12 cellular contexts compared by ENCODE assay signal in the genomic region with DNA sequence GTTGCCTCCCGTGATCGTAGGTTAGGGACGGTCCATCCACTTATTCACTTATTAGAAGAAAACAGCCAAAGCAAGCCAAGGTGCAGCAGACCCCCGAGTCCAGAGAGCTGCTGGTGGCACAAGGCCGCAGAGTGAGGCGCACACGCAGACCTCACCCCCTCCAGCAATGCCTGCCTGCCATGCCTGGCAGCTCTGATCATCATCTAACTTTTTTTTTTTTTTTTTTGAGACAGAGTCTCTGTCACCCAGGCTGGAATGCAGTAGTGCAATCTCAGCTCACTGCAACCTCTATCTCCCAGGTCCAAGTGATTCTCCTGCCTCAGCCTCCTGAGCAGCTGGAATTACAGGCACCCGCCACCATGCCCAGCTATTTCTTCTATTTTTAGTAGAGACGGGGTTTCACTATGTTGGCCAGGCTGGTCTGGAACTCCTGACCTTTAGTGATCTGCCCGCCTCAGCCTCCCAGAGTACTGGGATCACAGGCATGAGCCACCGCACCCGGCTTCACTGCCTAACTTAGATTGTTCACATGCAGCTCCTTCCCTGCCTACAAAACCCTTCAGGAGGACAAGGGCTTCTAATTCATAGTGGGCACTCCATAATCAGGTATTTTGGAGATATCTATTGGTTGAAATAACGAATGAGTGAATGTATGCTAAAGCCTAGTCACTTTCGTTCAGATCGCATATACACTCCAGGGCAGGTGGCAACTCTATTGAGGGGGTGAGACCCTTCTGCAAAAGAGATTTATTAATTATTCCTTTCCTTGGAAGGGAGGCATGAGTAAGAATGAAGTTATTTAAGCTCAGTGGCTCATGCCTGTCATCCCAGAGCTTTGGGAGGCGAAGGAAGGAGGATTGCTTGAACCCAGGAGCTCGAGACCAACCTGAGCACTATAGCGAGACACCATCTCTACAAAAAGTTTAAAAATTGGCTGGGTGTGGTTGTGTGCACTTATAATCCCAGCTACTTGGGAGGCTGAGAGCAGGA. TPM values are rescaled to one million over a fixed set of nuclear protein-coding genes. Genes with fewer than 3 reads are reported as not detected.
DNase-seq lines count a peak whose midpoint lies in the region; ATAC-seq and TF ChIP-seq lines count a peak whose summit lies in the region.
"Had no signal": no experiment of that assay in that cellular context is flagged by ENCODE, and none has a peak within 500 bp of the region (broad histone marks: within the 10 kb centered on the region; RNA-seq: fewer than 3 reads in every experiment).

No MANE protein-coding gene starts in this region.

- H3K36me3 ChIP-seq in Peyer's patch, result no peaks in the 10 kb centered on the region
- no peaks in the 10 kb centered on the region for H3K36me3 ChIP-seq in prostate gland
- H3K36me3 ChIP-seq in aorta (ENCODE audit: control insufficient read depth in 1 of 2, insufficient read depth in 2 of 2, low read length in 1 of 2), result no peaks in the 10 kb centered on the region

- peaks cover 64% of the 10 kb centered on the region for H3K27me3 Mint-ChIP-seq in stimulated activated naive CD8-positive, alpha-beta T cell treated with anti-CD3 and anti-CD28 coated beads, Interleukin-15, amount 100 ng/mL, for 72 hours

- ATAC-seq in stimulated activated naive CD8-positive, alpha-beta T cell treated with anti-CD3 and anti-CD28 coated beads, Interleukin-15, amount 100 ng/mL, for 72 hours, result no peak
- no peak for ATAC-seq in aorta (ENCODE audit: low FRiP score)

- no peak overlapping the region for H3K4me3 Mint-ChIP-seq in stimulated activated naive CD8-positive, alpha-beta T cell treated with anti-CD3 and anti-CD28 coated beads, Interleukin-15, amount 100 ng/mL, for 72 hours
- H3K4me3 Mint-ChIP-seq: activated B cell treated with CpG ODN at 0.5 μM for 24 hours, B cell, naive B cell had no signal

- TF ChIP-seq POLR2A in Peyer's patch (IDR thresholded peaks at IDR 0.05) (no peak), prostate gland (IDR thresholded peaks at IDR 0.05) (no peak)

- H3K9me3 ChIP-seq in Peyer's patch (no peaks in the 10 kb centered on the region), prostate gland (no peaks in the 10 kb centered on the region), aorta (ENCODE audit: control insufficient read depth, low read length) (no peaks in the 10 kb centered on the region)

- intact Hi-C loops in prostate gland (cut with DNase I), result no loop called here
- intact Hi-C loops in aorta (cut with DNase I), result no loop called here

- H3K4me1 ChIP-seq in Peyer's patch, result peaks cover 0 to 28% (median 0%) of the 10 kb centered on the region in 4 donors
- no peaks in the 10 kb centered on the region for H3K4me1 ChIP-seq in prostate gland (replicated peaks)
- H3K4me1 ChIP-seq in aorta (ENCODE audit: control insufficient read depth in 1 of 2, insufficient read depth in 2 of 2, low read length in 2 of 2), result no peaks in the 10 kb centered on the region

- H3K27ac ChIP-seq in Peyer's patch, result peak overlapping the region in 3 of 4 donors; percentile 26 to 68 (median 40)
- peak overlapping the region; percentile 70 for H3K27ac ChIP-seq in epithelial cell of prostate
- peak overlapping the region; percentile 51 to 63 for H3K27ac ChIP-seq in prostate gland
- H3K27ac ChIP-seq in aorta (ENCODE audit: low read depth in 1 of 2, low read length in 2 of 2), result peak overlapping the region in 1 of 2 donors; percentile 92
- H3K27ac ChIP-seq in substantia nigra (ENCODE audit: low read depth, low read length, poor library complexity, severe bottlenecking), result no peak overlapping the region

- in situ Hi-C loops in ACHN (cut with HindIII; ENCODE audit: low pct_ligation_motif_present, low pct_unique_long_range_greater_than_20kb, low sequenced_read_pairs), result no loop called here

- DNase-seq in ACHN, result peak; percentile 44
- no peak for DNase-seq in Peyer's patch
- DNase-seq in epithelial cell of prostate (ENCODE audit: low read depth, low spot score), result no peak
- DNase-seq in prostate gland (ENCODE audit: low spot score), result no peak
- DNase-seq in stimulated activated naive CD8-positive, alpha-beta T cell treated with anti-CD3 and anti-CD28 coated beads, Interleukin-15, amount 100 ng/mL, for 72 hours, result no peak
- DNase-seq in GF-D8 (lab: John Stamatoyannopoulos, UW), result no peak
- no peak for DNase-seq in aorta
- DNase-seq in substantia nigra (lab: John Stamatoyannopoulos, UW), result no peak
- DNase-seq: activated B cell treated with CpG ODN at 0.5 μM for 24 hours, naive B cell had no signal

- H3K4me1 Mint-ChIP-seq in stimulated activated naive CD8-positive, alpha-beta T cell treated with anti-CD3 and anti-CD28 coated beads, Interleukin-15, amount 100 ng/mL, for 72 hours, result peaks cover 24% of the 10 kb centered on the region
- H3K4me1 Mint-ChIP-seq: activated B cell treated with CpG ODN at 0.5 μM for 24 hours, B cell had no signal

- TF ChIP-seq CTCF in Peyer's patch (IDR thresholded peaks at IDR 0.05) (no peak), prostate gland (IDR thresholded peaks at IDR 0.05) (no peak)

- H3K9me3 Mint-ChIP-seq in stimulated activated naive CD8-positive, alpha-beta T cell treated with anti-CD3 and anti-CD28 coated beads, Interleukin-15, amount 100 ng/mL, for 72 hours, result no peaks in the 10 kb centered on the region
- H3K9me3 Mint-ChIP-seq: activated B cell treated with CpG ODN at 0.5 μM for 24 hours; activated T-helper 2 cell treated with anti-CD3 and anti-CD28 coated beads, Interferon-gamma antibody, Interleukin-2, Interleukin-4, amounts not matched to agents 10 μg/mL and 5 μg/mL and 100 μg/mL, durations not matched to agents 14 hours and 24 hours and 36 hours; naive B cell had no signal

- WGBS in prostate gland, result 95% methylated on average over 18 of the region's 18 CpGs
- 90 to 91% methylated on average over 18 of the region's 18 CpGs for WGBS in aorta, 2 donors

- H3K27me3 ChIP-seq in Peyer's patch (no peaks in the 10 kb centered on the region), prostate gland (replicated peaks; ENCODE audit: insufficient read depth) (no peaks in the 10 kb centered on the region), aorta (ENCODE audit: control insufficient read depth in 1 of 2, insufficient read depth in 2 of 2, low read length in 1 of 2) (no peaks in the 10 kb centered on the region)

- H3K4me3 ChIP-seq in Peyer's patch, result no peak overlapping the region
- no peak overlapping the region for H3K4me3 ChIP-seq in prostate gland
- no peak overlapping the region for H3K4me3 ChIP-seq in aorta (ENCODE audit: low read length in 2 of 2)

- H3K27ac Mint-ChIP-seq in stimulated activated naive CD8-positive, alpha-beta T cell treated with anti-CD3 and anti-CD28 coated beads, Interleukin-15, amount 100 ng/mL, for 72 hours, result no peak overlapping the region
- H3K27ac Mint-ChIP-seq: activated B cell treated with CpG ODN at 0.5 μM for 24 hours; activated T-helper 2 cell treated with anti-CD3 and anti-CD28 coated beads, Interferon-gamma antibody, Interleukin-2, Interleukin-4, amounts not matched to agents 10 μg/mL and 5 μg/mL and 100 μg/mL, durations not matched to agents 14 hours and 24 hours and 36 hours; B cell; naive B cell had no signal

RNA-seq across cellular contexts. Expression of a gene that starts 15.9 kb away (rescaled TPM):
- total RNA-seq in Peyer's patch (10 to 100 TPM; 19.4 to 43.7 (median 38.3) TPM), prostate gland (10 to 100 TPM; 32.0 to 36.1 TPM), aorta (10 to 100 TPM; 56.6 to 58.3 TPM)
- 10 to 100 TPM in 1 of 2 donors, 1 to 10 TPM in 1; 9.4 to 16.9 TPM for polyA plus RNA-seq in aorta

RNA-seq across cellular contexts. Expression of a gene that starts 25.8 kb away (rescaled TPM):
- total RNA-seq in Peyer's patch, result 1 to 10 TPM; 2.4 to 8.3 (median 3.3) TPM
- total RNA-seq in prostate gland, result 10 to 100 TPM in 1 of 2 donors, 1 to 10 TPM in 1; 3.7 to 24.4 TPM
- total RNA-seq in aorta, result 100 to 1,000 TPM in 1 of 2 donors, 10 to 100 TPM in 1; 57.1 to 693 TPM
- 100 to 1,000 TPM in 1 of 2 donors, 10 to 100 TPM in 1; 71.5 to 137 TPM for polyA plus RNA-seq in aorta
- total RNA-seq: activated B cell treated with CpG ODN at 0.5 μM for 24 hours had no signal

RNA-seq across cellular contexts. Expression of a gene that starts 53.1 kb away (rescaled TPM):
- total RNA-seq in Peyer's patch (100 to 1,000 TPM in 2 of 4 donors, 10 to 100 TPM in 2; 53.6 to 136 (median 95.7) TPM), prostate gland (10 to 100 TPM; 47.2 to 90.0 TPM), aorta (10 to 100 TPM; 21.3 to 26.9 TPM)
- 10 to 100 TPM; 16.8 to 51.2 TPM for polyA plus RNA-seq in aorta
